In the genomic region with DNA sequence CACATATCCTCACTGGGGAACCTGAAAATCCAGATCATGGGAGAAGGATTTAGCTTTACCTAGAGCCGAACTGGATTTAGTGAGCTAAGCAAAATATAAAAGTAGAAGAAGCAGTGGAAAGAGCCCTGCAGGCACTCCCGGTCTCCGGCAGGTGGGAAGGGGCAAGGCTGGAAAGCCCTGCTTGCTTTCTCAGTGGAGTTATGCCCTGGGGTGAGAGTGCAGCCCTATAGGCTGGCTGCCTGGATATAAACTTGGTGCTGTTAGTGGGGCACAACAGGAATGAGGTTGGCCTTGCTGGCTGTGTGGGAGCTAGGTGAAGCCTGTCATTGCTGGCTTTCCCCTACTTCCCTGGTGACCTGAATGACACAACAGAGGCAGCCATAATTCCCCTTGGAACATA, we compare ENCODE assay signal across 31 cellular contexts.
"Had no signal": no experiment of that assay in that cellular context is flagged by ENCODE, and none has a peak within 500 bp of the region (broad histone marks: within the 10 kb centered on the region; RNA-seq: fewer than 3 reads in every experiment).

No MANE protein-coding gene starts in this region.

- H3K27ac Mint-ChIP-seq: activated CD4-positive, alpha-beta memory T cell treated with anti-CD3 and anti-CD28 coated beads for 36 hours; activated CD4-positive, alpha-beta T cell treated with anti-CD3 and anti-CD28 coated beads, Interleukin-2, amount 10 ng/mL, durations not matched to agents 24 days and 14 days; activated naive CD4-positive, alpha-beta T cell treated with anti-CD3 and anti-CD28 coated beads, Interleukin-2, amount 10 ng/mL, durations not matched to agents 7 days and 5 days; activated naive CD8-positive, alpha-beta T cell treated with anti-CD3 and anti-CD28 coated beads, Interleukin-2, amount 10 ng/mL, durations not matched to agents 7 days and 5 days; activated T-cell treated with anti-CD3 and anti-CD28 coated beads, Interleukin-2, amount 50 U/mL, for 24 hours had no signal

- H3K27me3 Mint-ChIP-seq: activated CD4-positive, alpha-beta memory T cell treated with anti-CD3 and anti-CD28 coated beads for 36 hours; activated CD4-positive, alpha-beta T cell treated with anti-CD3 and anti-CD28 coated beads, Interleukin-2, amount 10 ng/mL, durations not matched to agents 24 days and 14 days; activated naive CD4-positive, alpha-beta T cell treated with anti-CD3 and anti-CD28 coated beads, Interleukin-2, amount 10 ng/mL, durations not matched to agents 7 days and 5 days; activated naive CD8-positive, alpha-beta T cell treated with anti-CD3 and anti-CD28 coated beads, Interleukin-2, amount 10 ng/mL, durations not matched to agents 7 days and 5 days; activated T-cell treated with anti-CD3 and anti-CD28 coated beads, Interleukin-2, amount 50 U/mL, for 24 hours; brain had no signal

- H3K4me3 ChIP-seq: ascending aorta, cardiac muscle cell, colonic mucosa, dorsolateral prefrontal cortex, heart left ventricle, left ventricle myocardium inferior, lung, mucosa of descending colon, skin epidermis, suprapubic skin, tibial artery had no signal

- H3K9me3 ChIP-seq: ascending aorta, colonic mucosa, mucosa of descending colon, neutrophil, suprapubic skin, tibial artery had no signal

- H3K9me3 Mint-ChIP-seq: activated T-cell treated with anti-CD3 and anti-CD28 coated beads, Interleukin-2, amount 50 U/mL, for 24 hours had no signal

- DNase-seq: activated CD4-positive, alpha-beta memory T cell treated with anti-CD3 and anti-CD28 coated beads for 36 hours; activated CD4-positive, alpha-beta T cell treated with anti-CD3 and anti-CD28 coated beads, Interleukin-2, amount 10 ng/mL, durations not matched to agents 24 days and 14 days; activated CD4-positive, CD25-positive, alpha-beta regulatory T cell treated with anti-CD3 and anti-CD28 coated beads, Interleukin-2, amount 50 U/mL, for 72 hours; activated CD8-positive, alpha-beta memory T cell treated with anti-CD3 and anti-CD28 coated beads, Interleukin-2, amount 50 U/mL, for 48 hours; activated gamma-delta T cell; activated naive CD4-positive, alpha-beta T cell treated with anti-CD3 and anti-CD28 coated beads, Interleukin-2, amount 10 ng/mL, durations not matched to agents 7 days and 5 days; activated naive CD8-positive, alpha-beta T cell treated with anti-CD3 and anti-CD28 coated beads, Interleukin-2, amount 10 ng/mL, durations not matched to agents 7 days and 5 days; activated T-cell treated with anti-CD3 and anti-CD28 coated beads, Interleukin-2, amount 50 U/mL, for 24 hours; cerebellar nuclear complex; colonic mucosa; dorsolateral prefrontal cortex; effector memory CD4-positive, alpha-beta T cell; erythroblast; foreskin keratinocyte; heart left ventricle; hypothalamus; left ventricle myocardium inferior; mucosa of descending colon; stimulated activated naive CD4-positive, alpha-beta T cell; T-helper 1 cell; tibial artery had no signal

- H3K4me1 ChIP-seq: ascending aorta, colonic mucosa had no signal

- H3K27ac ChIP-seq: ascending aorta, cardiac muscle cell, colonic mucosa, foreskin keratinocyte, heart left ventricle, left ventricle myocardium inferior, neutrophil, suprapubic skin, tibial artery, WERI-Rb-1 had no signal

- ATAC-seq: foreskin keratinocyte, heart left ventricle, mucosa of descending colon, sciatic nerve had no signal

- H3K4me1 Mint-ChIP-seq: nephron had no signal

- H3K36me3 ChIP-seq: ascending aorta, cardiac muscle cell, colonic mucosa, heart left ventricle, left ventricle myocardium inferior, suprapubic skin, tibial artery, WERI-Rb-1 had no signal

- H3K27me3 ChIP-seq: ascending aorta, cardiac muscle cell, colonic mucosa, dorsolateral prefrontal cortex, foreskin keratinocyte, heart left ventricle, neutrophil, suprapubic skin, tibial artery had no signal

- H3K4me3 Mint-ChIP-seq: activated CD4-positive, alpha-beta memory T cell treated with anti-CD3 and anti-CD28 coated beads for 36 hours; activated CD4-positive, alpha-beta T cell treated with anti-CD3 and anti-CD28 coated beads, Interleukin-2, amount 10 ng/mL, durations not matched to agents 24 days and 14 days; activated naive CD4-positive, alpha-beta T cell treated with anti-CD3 and anti-CD28 coated beads, Interleukin-2, amount 10 ng/mL, durations not matched to agents 7 days and 5 days; activated naive CD8-positive, alpha-beta T cell treated with anti-CD3 and anti-CD28 coated beads, Interleukin-2, amount 10 ng/mL, durations not matched to agents 7 days and 5 days; activated T-cell treated with anti-CD3 and anti-CD28 coated beads, Interleukin-2, amount 50 U/mL, for 24 hours; brain; nephron had no signal
